Comparison of ENCODE assay signal across 11 cellular contexts in genomic region chr1:180970333-180971079, GRCh38.
"Had no signal": no experiment of that assay in that cellular context is flagged by ENCODE, and none has a peak within 500 bp of the region (broad histone marks: within the 10 kb centered on the region; RNA-seq: fewer than 3 reads in every experiment).

No MANE protein-coding gene starts in this region.

- H3K27ac ChIP-seq: dorsolateral prefrontal cortex, neural progenitor cell, sigmoid colon had no signal

- DNase-seq: activated CD4-positive, alpha-beta T cell treated with anti-CD3 and anti-CD28 coated beads, Interleukin-2, amount 10 ng/mL, durations not matched to agents 7 days and 5 days; activated naive CD4-positive, alpha-beta T cell treated with Interleukin-2 at 50 U/mL for 16 hours; dorsolateral prefrontal cortex; midbrain; sigmoid colon; stimulated activated CD4-positive, alpha-beta T cell treated with anti-CD3 and anti-CD28 coated beads, Interleukin-12 subunit alpha, Interleukin-12 subunit beta, amount 100 ng/mL, for 4 hours; stimulated activated CD4-positive, alpha-beta T cell treated with anti-CD3 and anti-CD28 coated beads, Interleukin-2, amount 100 ng/mL, for 24 hours; T-helper 17 cell had no signal

- H3K4me3 ChIP-seq: dorsolateral prefrontal cortex, lung, neural progenitor cell, sigmoid colon had no signal

- ATAC-seq: esophagus mucosa, T-helper 17 cell had no signal
